Comparison of ENCODE assay signal across 1 cellular context in the genomic region with DNA sequence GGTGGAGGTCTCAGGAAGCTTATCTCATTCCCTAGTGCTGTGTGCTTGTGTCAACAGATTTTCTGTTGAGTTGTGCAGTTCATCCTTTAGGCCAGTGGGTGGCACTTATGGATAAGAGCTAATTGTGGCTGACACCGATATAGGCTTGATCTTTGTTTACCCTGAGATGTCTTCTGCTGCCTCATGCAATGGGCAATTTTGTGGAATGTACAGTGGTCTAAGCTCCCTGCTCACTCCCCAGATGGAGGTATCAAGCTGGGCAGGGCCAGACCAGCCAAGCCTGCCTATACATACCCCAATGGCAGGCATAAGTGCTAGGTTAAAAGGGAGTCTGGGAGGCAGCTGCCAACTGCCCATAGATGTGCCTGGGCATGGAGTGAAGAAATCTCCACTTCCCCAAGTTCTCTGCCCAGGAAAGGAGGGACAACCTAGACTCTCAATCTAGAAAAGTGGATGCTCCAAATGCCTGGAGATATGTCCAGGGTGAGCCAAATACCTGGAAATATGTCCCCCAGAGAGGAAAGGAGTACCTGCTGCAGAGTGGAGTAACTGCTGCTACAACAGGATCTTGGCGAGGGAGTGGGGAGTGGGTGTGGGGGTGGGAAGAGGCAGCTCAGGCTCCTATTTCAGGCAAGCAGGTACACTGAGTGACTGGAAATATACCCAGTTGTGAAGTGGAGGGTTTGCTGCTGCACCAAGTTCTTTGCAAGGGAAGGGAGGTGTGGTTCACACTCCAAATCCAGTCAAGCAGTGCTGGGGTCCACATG.
A peak's percentile ranks its signal among the peaks of the same experiment; 100 is the strongest.
TF ChIP-seq lines count a peak whose summit lies in the region.

No MANE protein-coding gene starts in this region.

TF ChIP-seq in HepG2, 621 proteins besides CTCF, POLR2A, EP300 and RAD21 (continued from another document and continues in another):
- TF ChIP-seq, protein P1, sequence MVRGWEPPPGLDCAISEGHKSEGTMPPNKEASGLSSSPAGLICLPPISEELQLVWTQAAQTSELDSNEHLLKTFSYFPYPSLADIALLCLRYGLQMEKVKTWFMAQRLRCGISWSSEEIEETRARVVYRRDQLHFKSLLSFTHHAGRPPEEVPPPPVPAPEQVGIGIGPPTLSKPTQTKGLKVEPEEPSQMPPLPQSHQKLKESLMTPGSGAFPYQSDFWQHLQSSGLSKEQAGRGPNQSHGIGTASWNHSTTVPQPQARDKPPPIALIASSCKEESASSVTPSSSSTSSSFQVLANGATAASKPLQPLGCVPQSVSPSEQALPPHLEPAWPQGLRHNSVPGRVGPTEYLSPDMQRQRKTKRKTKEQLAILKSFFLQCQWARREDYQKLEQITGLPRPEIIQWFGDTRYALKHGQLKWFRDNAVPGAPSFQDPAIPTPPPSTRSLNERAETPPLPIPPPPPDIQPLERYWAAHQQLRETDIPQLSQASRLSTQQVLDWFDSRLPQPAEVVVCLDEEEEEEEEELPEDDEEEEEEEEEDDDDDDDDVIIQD (CRISPR knock-in tag; IDR thresholded peaks at IDR 0.05; ENCODE audit: low read depth): peak; percentile 45; the same call in 1 of the 2 replicates
- TF ChIP-seq, protein P2, sequence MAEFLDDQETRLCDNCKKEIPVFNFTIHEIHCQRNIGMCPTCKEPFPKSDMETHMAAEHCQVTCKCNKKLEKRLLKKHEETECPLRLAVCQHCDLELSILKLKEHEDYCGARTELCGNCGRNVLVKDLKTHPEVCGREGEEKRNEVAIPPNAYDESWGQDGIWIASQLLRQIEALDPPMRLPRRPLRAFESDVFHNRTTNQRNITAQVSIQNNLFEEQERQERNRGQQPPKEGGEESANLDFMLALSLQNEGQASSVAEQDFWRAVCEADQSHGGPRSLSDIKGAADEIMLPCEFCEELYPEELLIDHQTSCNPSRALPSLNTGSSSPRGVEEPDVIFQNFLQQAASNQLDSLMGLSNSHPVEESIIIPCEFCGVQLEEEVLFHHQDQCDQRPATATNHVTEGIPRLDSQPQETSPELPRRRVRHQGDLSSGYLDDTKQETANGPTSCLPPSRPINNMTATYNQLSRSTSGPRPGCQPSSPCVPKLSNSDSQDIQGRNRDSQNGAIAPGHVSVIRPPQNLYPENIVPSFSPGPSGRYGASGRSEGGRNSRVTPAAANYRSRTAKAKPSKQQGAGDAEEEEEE (CRISPR knock-in tag; IDR thresholded peaks at IDR 0.05; ENCODE audit: borderline replicate concordance): peak; percentile 84; the same call in 1 of the 2 replicates
- TF ChIP-seq KDM5B (CRISPR knock-in tag; IDR thresholded peaks at IDR 0.05; ENCODE audit: borderline replicate concordance): no peak
- peak; percentile 76 for TF ChIP-seq XRCC5 (optimal IDR thresholded peaks at IDR 0.05; ENCODE audit: low read length)
- TF ChIP-seq, protein P3, sequence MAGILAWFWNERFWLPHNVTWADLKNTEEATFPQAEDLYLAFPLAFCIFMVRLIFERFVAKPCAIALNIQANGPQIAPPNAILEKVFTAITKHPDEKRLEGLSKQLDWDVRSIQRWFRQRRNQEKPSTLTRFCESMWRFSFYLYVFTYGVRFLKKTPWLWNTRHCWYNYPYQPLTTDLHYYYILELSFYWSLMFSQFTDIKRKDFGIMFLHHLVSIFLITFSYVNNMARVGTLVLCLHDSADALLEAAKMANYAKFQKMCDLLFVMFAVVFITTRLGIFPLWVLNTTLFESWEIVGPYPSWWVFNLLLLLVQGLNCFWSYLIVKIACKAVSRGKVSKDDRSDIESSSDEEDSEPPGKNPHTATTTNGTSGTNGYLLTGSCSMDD (CRISPR knock-in tag; IDR thresholded peaks at IDR 0.05): no peak
- peak; percentile 35; the same call in 1 of the 2 replicates for TF ChIP-seq EEA1 (CRISPR knock-in tag; IDR thresholded peaks at IDR 0.05; ENCODE audit: borderline replicate concordance)
- no peak; the same call in 1 of the 2 replicates for TF ChIP-seq ZNF350 (CRISPR knock-in tag; IDR thresholded peaks at IDR 0.05; ENCODE audit: borderline replicate concordance, low read depth)
- no peak for TF ChIP-seq MEF2D (CRISPR knock-in tag; IDR thresholded peaks at IDR 0.05)
- TF ChIP-seq ZNF354B (CRISPR knock-in tag; IDR thresholded peaks at IDR 0.05): no peak
- TF ChIP-seq, protein P4, sequence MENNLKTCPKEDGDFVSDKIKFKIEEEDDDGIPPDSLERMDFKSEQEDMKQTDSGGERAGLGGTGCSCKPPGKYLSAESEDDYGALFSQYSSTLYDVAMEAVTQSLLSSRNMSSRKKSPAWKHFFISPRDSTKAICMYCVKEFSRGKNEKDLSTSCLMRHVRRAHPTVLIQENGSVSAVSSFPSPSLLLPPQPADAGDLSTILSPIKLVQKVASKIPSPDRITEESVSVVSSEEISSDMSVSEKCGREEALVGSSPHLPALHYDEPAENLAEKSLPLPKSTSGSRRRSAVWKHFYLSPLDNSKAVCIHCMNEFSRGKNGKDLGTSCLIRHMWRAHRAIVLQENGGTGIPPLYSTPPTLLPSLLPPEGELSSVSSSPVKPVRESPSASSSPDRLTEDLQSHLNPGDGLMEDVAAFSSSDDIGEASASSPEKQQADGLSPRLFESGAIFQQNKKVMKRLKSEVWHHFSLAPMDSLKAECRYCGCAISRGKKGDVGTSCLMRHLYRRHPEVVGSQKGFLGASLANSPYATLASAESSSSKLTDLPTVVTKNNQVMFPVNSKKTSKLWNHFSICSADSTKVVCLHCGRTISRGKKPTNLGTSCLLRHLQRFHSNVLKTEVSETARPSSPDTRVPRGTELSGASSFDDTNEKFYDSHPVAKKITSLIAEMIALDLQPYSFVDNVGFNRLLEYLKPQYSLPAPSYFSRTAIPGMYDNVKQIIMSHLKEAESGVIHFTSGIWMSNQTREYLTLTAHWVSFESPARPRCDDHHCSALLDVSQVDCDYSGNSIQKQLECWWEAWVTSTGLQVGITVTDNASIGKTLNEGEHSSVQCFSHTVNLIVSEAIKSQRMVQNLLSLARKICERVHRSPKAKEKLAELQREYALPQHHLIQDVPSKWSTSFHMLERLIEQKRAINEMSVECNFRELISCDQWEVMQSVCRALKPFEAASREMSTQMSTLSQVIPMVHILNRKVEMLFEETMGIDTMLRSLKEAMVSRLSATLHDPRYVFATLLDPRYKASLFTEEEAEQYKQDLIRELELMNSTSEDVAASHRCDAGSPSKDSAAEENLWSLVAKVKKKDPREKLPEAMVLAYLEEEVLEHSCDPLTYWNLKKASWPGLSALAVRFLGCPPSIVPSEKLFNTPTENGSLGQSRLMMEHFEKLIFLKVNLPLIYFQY (CRISPR knock-in tag; IDR thresholded peaks at IDR 0.05; ENCODE audit: borderline replicate concordance): no peak
- TF ChIP-seq, protein P5, sequence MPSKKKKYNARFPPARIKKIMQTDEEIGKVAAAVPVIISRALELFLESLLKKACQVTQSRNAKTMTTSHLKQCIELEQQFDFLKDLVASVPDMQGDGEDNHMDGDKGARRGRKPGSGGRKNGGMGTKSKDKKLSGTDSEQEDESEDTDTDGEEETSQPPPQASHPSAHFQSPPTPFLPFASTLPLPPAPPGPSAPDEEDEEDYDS (CRISPR knock-in tag; IDR thresholded peaks at IDR 0.05): no peak
- TF ChIP-seq, protein P6, sequence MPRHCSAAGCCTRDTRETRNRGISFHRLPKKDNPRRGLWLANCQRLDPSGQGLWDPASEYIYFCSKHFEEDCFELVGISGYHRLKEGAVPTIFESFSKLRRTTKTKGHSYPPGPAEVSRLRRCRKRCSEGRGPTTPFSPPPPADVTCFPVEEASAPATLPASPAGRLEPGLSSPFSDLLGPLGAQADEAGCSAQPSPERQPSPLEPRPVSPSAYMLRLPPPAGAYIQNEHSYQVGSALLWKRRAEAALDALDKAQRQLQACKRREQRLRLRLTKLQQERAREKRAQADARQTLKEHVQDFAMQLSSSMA (CRISPR knock-in tag; IDR thresholded peaks at IDR 0.05): no peak
- peak; percentile 86 for TF ChIP-seq SMC3 (IDR thresholded peaks at IDR 0.05; ENCODE audit: low read length)
- TF ChIP-seq, protein P7, sequence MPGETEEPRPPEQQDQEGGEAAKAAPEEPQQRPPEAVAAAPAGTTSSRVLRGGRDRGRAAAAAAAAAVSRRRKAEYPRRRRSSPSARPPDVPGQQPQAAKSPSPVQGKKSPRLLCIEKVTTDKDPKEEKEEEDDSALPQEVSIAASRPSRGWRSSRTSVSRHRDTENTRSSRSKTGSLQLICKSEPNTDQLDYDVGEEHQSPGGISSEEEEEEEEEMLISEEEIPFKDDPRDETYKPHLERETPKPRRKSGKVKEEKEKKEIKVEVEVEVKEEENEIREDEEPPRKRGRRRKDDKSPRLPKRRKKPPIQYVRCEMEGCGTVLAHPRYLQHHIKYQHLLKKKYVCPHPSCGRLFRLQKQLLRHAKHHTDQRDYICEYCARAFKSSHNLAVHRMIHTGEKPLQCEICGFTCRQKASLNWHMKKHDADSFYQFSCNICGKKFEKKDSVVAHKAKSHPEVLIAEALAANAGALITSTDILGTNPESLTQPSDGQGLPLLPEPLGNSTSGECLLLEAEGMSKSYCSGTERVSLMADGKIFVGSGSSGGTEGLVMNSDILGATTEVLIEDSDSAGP (CRISPR knock-in tag; IDR thresholded peaks at IDR 0.05; ENCODE audit: borderline replicate concordance): no peak; the same call in 1 of the 2 replicates
- TF ChIP-seq SOX13 (IDR thresholded peaks at IDR 0.05): no peak
- no peak for TF ChIP-seq SOX13 (CRISPR knock-in tag; conservative IDR thresholded peaks at IDR 0.05 in 1 of 2, IDR thresholded peaks at IDR 0.05 in 1 of 2)
- 0 out of 2 replicates have a peak, but pooled peaks have one; percentile 56 for TF ChIP-seq MIER2 (CRISPR knock-in tag; IDR thresholded peaks at IDR 0.05)
- TF ChIP-seq ZNF563 (CRISPR knock-in tag; IDR thresholded peaks at IDR 0.05): no peak
- TF ChIP-seq ZKSCAN1 (IDR thresholded peaks at IDR 0.05; ENCODE audit: low read length): no peak
- no peak for TF ChIP-seq ZNF577 (CRISPR knock-in tag; IDR thresholded peaks at IDR 0.05; ENCODE audit: borderline replicate concordance, low read depth)
- TF ChIP-seq FOXA3 (CRISPR knock-in tag; IDR thresholded peaks at IDR 0.05): peak; percentile 84
- TF ChIP-seq SAFB2 (CRISPR knock-in tag; IDR thresholded peaks at IDR 0.05; ENCODE audit: borderline replicate concordance, low read depth): no peak; the same call in 1 of the 2 replicates
- TF ChIP-seq, protein P8, sequence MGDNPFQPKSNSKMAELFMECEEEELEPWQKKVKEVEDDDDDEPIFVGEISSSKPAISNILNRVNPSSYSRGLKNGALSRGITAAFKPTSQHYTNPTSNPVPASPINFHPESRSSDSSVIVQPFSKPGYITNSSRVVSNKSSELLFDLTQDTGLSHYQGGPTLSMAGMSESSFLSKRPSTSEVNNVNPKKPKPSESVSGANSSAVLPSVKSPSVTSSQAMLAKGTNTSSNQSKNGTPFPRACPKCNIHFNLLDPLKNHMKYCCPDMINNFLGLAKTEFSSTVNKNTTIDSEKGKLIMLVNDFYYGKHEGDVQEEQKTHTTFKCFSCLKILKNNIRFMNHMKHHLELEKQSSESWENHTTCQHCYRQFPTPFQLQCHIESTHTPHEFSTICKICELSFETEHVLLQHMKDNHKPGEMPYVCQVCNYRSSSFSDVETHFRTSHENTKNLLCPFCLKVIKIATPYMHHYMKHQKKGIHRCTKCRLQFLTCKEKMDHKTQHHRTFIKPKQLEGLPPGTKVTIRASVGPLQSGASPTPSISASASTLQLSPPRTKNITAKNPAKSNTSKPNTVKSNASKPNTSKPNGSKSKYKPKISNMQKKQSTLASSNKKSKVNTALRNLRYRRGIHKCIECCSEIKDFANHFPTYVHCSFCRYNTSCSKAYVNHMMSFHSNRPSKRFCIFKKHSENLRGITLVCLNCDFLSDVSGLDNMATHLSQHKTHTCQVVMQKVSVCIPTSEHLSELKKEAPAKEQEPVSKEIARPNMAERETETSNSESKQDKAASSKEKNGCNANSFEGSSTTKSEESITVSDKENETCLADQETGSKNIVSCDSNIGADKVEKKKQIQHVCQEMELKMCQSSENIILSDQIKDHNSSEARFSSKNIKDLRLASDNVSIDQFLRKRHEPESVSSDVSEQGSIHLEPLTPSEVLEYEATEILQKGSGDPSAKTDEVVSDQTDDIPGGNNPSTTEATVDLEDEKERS (CRISPR knock-in tag; IDR thresholded peaks at IDR 0.05): peak; percentile 54; the same call in 1 of the 2 replicates
- TF ChIP-seq JDP2 (CRISPR knock-in tag; IDR thresholded peaks at IDR 0.05; ENCODE audit: borderline replicate concordance): no peak
- TF ChIP-seq TBL1XR1 (IDR thresholded peaks at IDR 0.05; ENCODE audit: borderline replicate concordance, low read length, partially characterized antibody): no peak
- TF ChIP-seq ZNF839 (CRISPR knock-in tag; IDR thresholded peaks at IDR 0.05; ENCODE audit: borderline replicate concordance): no peak
- no peak for TF ChIP-seq ZBTB20 (CRISPR knock-in tag; IDR thresholded peaks at IDR 0.05; ENCODE audit: borderline replicate concordance, low read depth)
- no peak for TF ChIP-seq ZFP41 (CRISPR knock-in tag; IDR thresholded peaks at IDR 0.05; ENCODE audit: borderline replicate concordance)
- 0 out of 2 replicates have a peak, but pooled peaks have one; percentile 38 for TF ChIP-seq JUN (CRISPR knock-in tag; IDR thresholded peaks at IDR 0.05)
- TF ChIP-seq SPEN (CRISPR knock-in tag; IDR thresholded peaks at IDR 0.05; ENCODE audit: low read depth): peak; percentile 38; the same call in 1 of the 2 replicates
- TF ChIP-seq CBFB (CRISPR knock-in tag; IDR thresholded peaks at IDR 0.05): no peak
- no peak for TF ChIP-seq TBX3 (IDR thresholded peaks at IDR 0.05; ENCODE audit: borderline replicate concordance)
- no peak for TF ChIP-seq ATAD3A (CRISPR knock-in tag; IDR thresholded peaks at IDR 0.05)
- no peak for TF ChIP-seq CCDC6 (CRISPR knock-in tag; IDR thresholded peaks at IDR 0.05)
- TF ChIP-seq ZNF335 (CRISPR knock-in tag; IDR thresholded peaks at IDR 0.05): no peak
- TF ChIP-seq NKX3-1 (CRISPR knock-in tag; IDR thresholded peaks at IDR 0.05): no peak
- TF ChIP-seq KDM5A (IDR thresholded peaks at IDR 0.05; ENCODE audit: borderline replicate concordance, low read length): no peak
- no peak for TF ChIP-seq ZNF432 (CRISPR knock-in tag; IDR thresholded peaks at IDR 0.05; ENCODE audit: borderline replicate concordance)
- TF ChIP-seq SP140L (CRISPR knock-in tag; IDR thresholded peaks at IDR 0.05; ENCODE audit: borderline replicate concordance): no peak
- TF ChIP-seq, protein P9, sequence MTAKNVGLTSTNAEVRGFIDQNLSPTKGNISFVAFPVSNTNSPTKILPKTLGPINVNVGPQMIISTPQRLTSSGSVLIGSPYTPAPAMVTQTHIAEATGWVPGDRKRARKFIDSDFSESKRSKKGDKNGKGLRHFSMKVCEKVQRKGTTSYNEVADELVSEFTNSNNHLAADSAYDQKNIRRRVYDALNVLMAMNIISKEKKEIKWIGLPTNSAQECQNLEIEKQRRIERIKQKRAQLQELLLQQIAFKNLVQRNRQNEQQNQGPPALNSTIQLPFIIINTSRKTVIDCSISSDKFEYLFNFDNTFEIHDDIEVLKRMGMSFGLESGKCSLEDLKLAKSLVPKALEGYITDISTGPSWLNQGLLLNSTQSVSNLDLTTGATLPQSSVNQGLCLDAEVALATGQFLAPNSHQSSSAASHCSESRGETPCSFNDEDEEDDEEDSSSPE (CRISPR knock-in tag; IDR thresholded peaks at IDR 0.05): no peak
- 0 out of 2 replicates have a peak, but pooled peaks have one; percentile 43 for TF ChIP-seq ZNF792 (CRISPR knock-in tag; IDR thresholded peaks at IDR 0.05)
- TF ChIP-seq ZBTB3 (CRISPR knock-in tag; IDR thresholded peaks at IDR 0.05; ENCODE audit: borderline replicate concordance, low read depth): no peak
- TF ChIP-seq CBX1 (IDR thresholded peaks at IDR 0.05; ENCODE audit: low read depth): no peak
- no peak for TF ChIP-seq NFE2L2 (IDR thresholded peaks at IDR 0.05; ENCODE audit: low read length)
- no peak for TF ChIP-seq ATF7 (IDR thresholded peaks at IDR 0.05)
- no peak for TF ChIP-seq ATF7 (CRISPR knock-in tag; IDR thresholded peaks at IDR 0.05)
